ENCODE assay signal across 8 cellular contexts in the genomic region with DNA sequence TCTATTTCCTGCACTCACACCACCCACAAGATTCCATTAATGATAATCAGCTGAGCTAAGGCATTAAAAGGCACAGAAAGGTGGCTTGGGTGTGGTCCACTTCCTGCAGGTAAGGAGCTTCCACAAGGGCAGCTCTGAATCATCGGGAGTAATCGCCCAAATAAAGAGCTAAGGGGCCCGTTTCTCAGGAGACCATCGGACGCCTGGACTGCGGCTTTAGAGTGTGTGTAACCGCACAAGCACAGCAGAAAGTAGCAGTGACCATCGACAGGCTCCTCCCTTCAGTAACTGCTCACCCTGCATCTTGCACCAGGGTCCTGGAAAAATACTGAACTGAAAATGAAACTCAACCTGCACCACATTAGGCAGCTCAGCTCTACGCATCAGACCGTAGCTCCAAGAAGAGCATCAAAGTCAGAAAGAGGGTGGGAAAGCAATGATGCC.
DNase-seq lines count a peak whose midpoint lies in the region; ATAC-seq and TF ChIP-seq lines count a peak whose summit lies in the region.

No MANE protein-coding gene starts in this region.

- no peak for TF ChIP-seq CTCF in OCI-LY1 (IDR thresholded peaks at IDR 0.05; ENCODE audit: low read length)

- peak overlapping the region; percentile 85 for H3K4me3 Mint-ChIP-seq in memory B cell

- no peaks in the 10 kb centered on the region for H3K9me3 ChIP-seq in OCI-LY1 (ENCODE audit: low read length)

- H3K4me1 ChIP-seq in ACC112 (ENCODE audit: control insufficient read depth, insufficient read depth, low read length, unreplicated experiment) (peaks cover 50% of the 10 kb centered on the region), OCI-LY1 (ENCODE audit: insufficient read depth, low read length, severe bottlenecking) (peaks cover 84% of the 10 kb centered on the region)

- H3K27ac ChIP-seq in ACC112 (ENCODE audit: low read depth, low read length) (peak overlapping the region; percentile 47), OCI-LY1 (ENCODE audit: low read depth, low read length, poor library complexity, severe bottlenecking) (peak overlapping the region; percentile 87)

- peaks cover 2% of the 10 kb centered on the region for H3K36me3 Mint-ChIP-seq in memory B cell

- H2AFZ ChIP-seq in ACC112 (ENCODE audit: low read length, unreplicated experiment) (no peak overlapping the region), OCI-LY1 (ENCODE audit: low read length) (no peak overlapping the region)

- peaks cover 71% of the 10 kb centered on the region for H3K4me1 Mint-ChIP-seq in memory B cell

- no peaks in the 10 kb centered on the region for H3K9me2 ChIP-seq in OCI-LY1 (ENCODE audit: low read depth, low read length)

- no peaks in the 10 kb centered on the region for H3K27me3 Mint-ChIP-seq in memory B cell

- no peaks in the 10 kb centered on the region for H3K36me3 ChIP-seq in ACC112 (ENCODE audit: insufficient read depth, low read length)
- H3K36me3 ChIP-seq in OCI-LY1 (ENCODE audit: insufficient read depth, low read length): peaks cover 10% of the 10 kb centered on the region; the same call in 1 of the 2 replicates

- peaks cover 21% of the 10 kb centered on the region for H3F3A ChIP-seq in OCI-LY1 (ENCODE audit: insufficient read depth, low read length)

- ATAC-seq in GM18867 (IDR thresholded peaks at IDR 0.05; ENCODE audit: unreplicated experiment) (peak; percentile 83), HG02973 (IDR thresholded peaks at IDR 0.05; ENCODE audit: unreplicated experiment) (peak; percentile 75), memory B cell (ENCODE audit: low read depth) (peak; percentile 87)

- H3K79me2 ChIP-seq in ACC112 (ENCODE audit: control insufficient read depth, insufficient read depth, low read length, unreplicated experiment) (peaks cover 99% of the 10 kb centered on the region), OCI-LY1 (ENCODE audit: insufficient read depth, low read length) (peaks cover 94% of the 10 kb centered on the region)

- H3K27me3 ChIP-seq in ACC112 (ENCODE audit: insufficient read depth, low read length) (no peaks in the 10 kb centered on the region), OCI-LY1 (ENCODE audit: insufficient read depth, low read length) (no peaks in the 10 kb centered on the region)

- H3K9me3 Mint-ChIP-seq in memory B cell: no peaks in the 10 kb centered on the region

- H4K20me1 ChIP-seq in OCI-LY1 (ENCODE audit: insufficient read depth, low read length): no peaks in the 10 kb centered on the region

- H3K4me2 ChIP-seq in OCI-LY1 (ENCODE audit: low read length): peak overlapping the region; percentile 95

- peak overlapping the region; percentile 97 for H3K27ac Mint-ChIP-seq in memory B cell

- H3K9ac ChIP-seq in OCI-LY1 (ENCODE audit: low read length): peak overlapping the region; percentile 37; the same call in 1 of the 2 replicates

- peak overlapping the region; percentile 33 for H3K4me3 ChIP-seq in ACC112 (ENCODE audit: low read depth, low read length)
- peak overlapping the region; percentile 55 for H3K4me3 ChIP-seq in OCI-LY1 (ENCODE audit: low read depth, low read length, poor library complexity, severe bottlenecking)

- in situ Hi-C loops in T47D (cut with HindIII; ENCODE audit: low pct_unique_long_range_greater_than_20kb, low sequenced_read_pairs): no loop called here

- peak; percentile 25 to 28 for DNase-seq in T47D (ENCODE audit: low read depth in 1 of 2, low spot score in 1 of 2)
- DNase-seq in memory B cell (ENCODE audit: low spot score in 2 of 2): peak; percentile 39 to 56
- DNase-seq in inferior parietal cortex (ENCODE audit: extremely low spot score): no peak
- no peak for DNase-seq in superior temporal gyrus (ENCODE audit: extremely low spot score)

Comparison
In these comparisons a context has a peak if more than half of its experiments do, and no peak if none do; other contexts are left out.
1. DNase-seq: peak in T47D (2 of 2) and memory B cell (2 of 2); none in inferior parietal cortex (single experiment) and superior temporal gyrus (single experiment).
2. Peak in every context shown above with its lines, with median percentiles within 50 percentile points of each other: ATAC-seq.